In genomic region chr7:137994091-137994688, GRCh38 we compare ENCODE assay signal across 17 cellular contexts. TPM values are rescaled to one million over a fixed set of nuclear protein-coding genes. Genes with fewer than 3 reads are reported as not detected.
DNase-seq lines count a peak whose midpoint lies in the region; ATAC-seq, FAIRE-seq and TF ChIP-seq lines count a peak whose summit lies in the region.
"Had no signal": no experiment of that assay in that cellular context is flagged by ENCODE, and none has a peak within 500 bp of the region (broad histone marks: within the 10 kb centered on the region; RNA-seq: fewer than 3 reads in every experiment).

No MANE protein-coding gene starts in this region.

- TF ChIP-seq CTCF in epithelial cell of proximal tubule (conservative IDR thresholded peaks at IDR 0.05; ENCODE audit: low read depth, low read length) = peak; percentile 15

- WGBS in trophoblast cell (ENCODE audit: extremely low coverage, insufficient coverage, insufficient read length) = no CpG with 5 or more reads among the region's 6 CpGs

- no peaks in the 10 kb centered on the region for H3K9me3 ChIP-seq in trophoblast cell (ENCODE audit: insufficient read depth, low read depth, low read length)
- H3K9me3 ChIP-seq: HAP-1 had no signal

- no peak overlapping the region for H3K4me3 ChIP-seq in ACC112 (ENCODE audit: low read depth, low read length)
- H3K4me3 ChIP-seq in epithelial cell of proximal tubule (ENCODE audit: low read depth, low read length) = no peak overlapping the region
- no peak overlapping the region for H3K4me3 ChIP-seq in trophoblast cell (ENCODE audit: low read depth, low read length)
- H3K4me3 ChIP-seq: HAP-1 had no signal

- H2AFZ ChIP-seq in ACC112 (ENCODE audit: low read length, unreplicated experiment) (no peak overlapping the region), trophoblast cell (ENCODE audit: insufficient read depth, low read length, poor library complexity) (no peak overlapping the region)

- H2AK5ac ChIP-seq in trophoblast cell (ENCODE audit: low read length) = no peak overlapping the region

- no peak overlapping the region for H2BK120ac ChIP-seq in trophoblast cell (ENCODE audit: insufficient read depth, low read length, poor library complexity)

- H3K4me2 ChIP-seq in trophoblast cell (ENCODE audit: low read length) = no peak overlapping the region

- ATAC-seq in HG02588 (IDR thresholded peaks at IDR 0.05; ENCODE audit: unreplicated experiment) (no peak), HG02610 (IDR thresholded peaks at IDR 0.05; ENCODE audit: unreplicated experiment) (no peak)
- ATAC-seq: naive thymus-derived CD8-positive, alpha-beta T cell had no signal

- no peak overlapping the region for H3K18ac ChIP-seq in trophoblast cell (ENCODE audit: low read length)

- H2BK12ac ChIP-seq in trophoblast cell (ENCODE audit: low read length) = no peak overlapping the region

- H3K79me2 ChIP-seq in ACC112 (ENCODE audit: control insufficient read depth, insufficient read depth, low read length, unreplicated experiment) (peaks cover 92% of the 10 kb centered on the region), trophoblast cell (ENCODE audit: control insufficient read depth, insufficient read depth, low read length, poor library complexity) (peaks cover 34% of the 10 kb centered on the region)

- no peak for FAIRE-seq in frontal cortex (lab: Jason Lieb, UNC)

- H3K4ac ChIP-seq in trophoblast cell (ENCODE audit: low read depth, low read length) = peak overlapping the region; percentile 46

- no peak overlapping the region for H3K23ac ChIP-seq in trophoblast cell (ENCODE audit: low read length)

- H3K14ac ChIP-seq in trophoblast cell (ENCODE audit: low read length) = no peak overlapping the region

- H3K27ac ChIP-seq in ACC112 (ENCODE audit: low read depth, low read length) (peak overlapping the region; percentile 96), trophoblast cell (ENCODE audit: low read depth, low read length) (no peak overlapping the region)

- no peak overlapping the region for H4K91ac ChIP-seq in trophoblast cell (ENCODE audit: low read depth, low read length)

- no peak overlapping the region for H4K12ac ChIP-seq in trophoblast cell (ENCODE audit: low read depth, low read length)

- H4K8ac ChIP-seq in trophoblast cell (ENCODE audit: low read depth, low read length) = no peak overlapping the region

- no peak overlapping the region for H3K9ac ChIP-seq in trophoblast cell (ENCODE audit: low read length)

- peak; percentile 86 for DNase-seq in NCI-H69 (lab: John Stamatoyannopoulos, UW)
- DNase-seq in epithelial cell of proximal tubule (ENCODE audit: low read depth) = peak; percentile 62
- no peak for DNase-seq in trophoblast cell
- DNase-seq in anterior cingulate cortex (lab: John Stamatoyannopoulos, UW) = no peak
- DNase-seq in frontal cortex (ENCODE audit: low spot score in 2 of 2) = no peak
- DNase-seq: activated CD4-positive, alpha-beta T cell treated with anti-CD3 and anti-CD28 coated beads, Interleukin-2, amount 50 U/mL, for 48 hours; activated gamma-delta T cell treated with Interleukin-2 at 50 U/mL for 16 hours; cerebellar nuclear complex; islet precursor cell; naive thymus-derived CD8-positive, alpha-beta T cell; NCI-H1417 treated with DMSO at 0.1 percent for 48 hours; NCI-H774; SW 1271 had no signal

- H3K36me3 ChIP-seq in ACC112 (ENCODE audit: insufficient read depth, low read length) (no peaks in the 10 kb centered on the region), trophoblast cell (ENCODE audit: control insufficient read depth in 1 of 2, insufficient read depth in 2 of 2, low read length in 2 of 2) (peaks cover 4 to 8% of the 10 kb centered on the region in 2 experiments)
- H3K36me3 ChIP-seq: HAP-1 had no signal

- H2BK5ac ChIP-seq in trophoblast cell (ENCODE audit: low read depth, low read length, poor library complexity) = no peak overlapping the region

- H3K27me3 ChIP-seq in ACC112 (ENCODE audit: insufficient read depth, low read length) (no peaks in the 10 kb centered on the region), trophoblast cell (ENCODE audit: insufficient read depth, low read length) (no peaks in the 10 kb centered on the region)

- H3K4me1 ChIP-seq in ACC112 (ENCODE audit: control insufficient read depth, insufficient read depth, low read length, unreplicated experiment) (peaks cover 79% of the 10 kb centered on the region), trophoblast cell (ENCODE audit: control insufficient read depth in 1 of 2, insufficient read depth in 2 of 2, low read length in 2 of 2) (peaks cover 22 to 33% of the 10 kb centered on the region in 2 experiments)

- H3K79me1 ChIP-seq in trophoblast cell (ENCODE audit: low read length) = peaks cover 2% of the 10 kb centered on the region

RNA-seq across cellular contexts. Expression of gene CREB3L2, which starts 7.7 kb away (rescaled TPM):
- 14.5 and 18.3 TPM in 2 replicates for total RNA-seq in epithelial cell of proximal tubule
- 134 and 136 TPM in 2 replicates for polyA plus RNA-seq in trophoblast cell (2013)
- total RNA-seq in frontal cortex = 0.82 TPM

Comparison
In these comparisons a context has a peak if more than half of its experiments do, and no peak if none do; other contexts are left out.
1. DNase-seq: peak in NCI-H69 (single experiment) and epithelial cell of proximal tubule (single experiment); none in trophoblast cell (0 of 2), anterior cingulate cortex (0 of 58) and frontal cortex (0 of 2).